ENCODE assay signal across 2 cellular contexts in genomic region chr6:159056432-159056831, GRCh38.
TF ChIP-seq lines count a peak whose summit lies in the region.

No MANE protein-coding gene starts in this region.

TF ChIP-seq in HEK293, 187 proteins besides CTCF, POLR2A, EP300 and RAD21:
- TF ChIP-seq SCRT1 (tag by site-specific recombination; IDR thresholded peaks at IDR 0.05; ENCODE audit: borderline replicate concordance) (no peak), ZNF600 (tag by site-specific recombination; IDR thresholded peaks at IDR 0.05) (no peak), TRIM28 (IDR thresholded peaks at IDR 0.05; ENCODE audit: borderline replicate concordance, low read length) (peak; percentile 65), ZIC2 (tag by site-specific recombination; IDR thresholded peaks at IDR 0.05) (peak; percentile 48)

TF ChIP-seq in HepG2, 621 proteins besides CTCF, POLR2A, EP300 and RAD21:
- TF ChIP-seq MAFK (conservative IDR thresholded peaks at IDR 0.05 in 1 of 2, IDR thresholded peaks at IDR 0.05 in 1 of 2; ENCODE audit: low read length in 2 of 2) (0 out of 4 replicates have a peak, but pooled peaks of 1 of the 2 experiments have one; percentile 35), ZNF782 (CRISPR knock-in tag; IDR thresholded peaks at IDR 0.05; ENCODE audit: borderline replicate concordance) (no peak), MYNN (CRISPR knock-in tag; IDR thresholded peaks at IDR 0.05; ENCODE audit: low read depth) (no peak), PAWR (CRISPR knock-in tag; IDR thresholded peaks at IDR 0.05; ENCODE audit: borderline replicate concordance) (no peak)
